ENCODE assay signal across 1 cellular context in genomic region chr6:158003910-158004695, GRCh38.
TF ChIP-seq lines count a peak whose summit lies in the region.

No MANE protein-coding gene starts in this region.

TF ChIP-seq in K562, 482 proteins besides CTCF, POLR2A, EP300 and RAD21 (continued from another document and continues in another):
- TF ChIP-seq AFF1 (IDR thresholded peaks at IDR 0.05; ENCODE audit: low read depth in 1 of 2, partially characterized antibody in 2 of 2) = peak in 1 of 2 experiments; percentile 18
- no peak for TF ChIP-seq ZNF407 (IDR thresholded peaks at IDR 0.05; ENCODE audit: low read depth)
- TF ChIP-seq OTX1 (CRISPR knock-in tag; IDR thresholded peaks at IDR 0.05) = peak; percentile 99
- TF ChIP-seq KLF1 (tag; IDR thresholded peaks at IDR 0.05) = peak; percentile 93
- peak; percentile 76 for TF ChIP-seq NFIX (CRISPR knock-in tag; IDR thresholded peaks at IDR 0.05; ENCODE audit: low read depth)
- peak; percentile 54; the same call in 1 of the 2 replicates for TF ChIP-seq MTA3 (IDR thresholded peaks at IDR 0.05; ENCODE audit: borderline replicate concordance)
- no peak for TF ChIP-seq JUND (IDR thresholded peaks at IDR 0.05; ENCODE audit: borderline replicate concordance, low read depth, low read length)
- peak; percentile 82; the same call in 2 of the 3 replicates for TF ChIP-seq JUND (tag; IDR thresholded peaks at IDR 0.05; ENCODE audit: borderline replicate concordance, low read depth, low read length)
- peak; percentile 75 for TF ChIP-seq ZNF707 (CRISPR knock-in tag; conservative IDR thresholded peaks at IDR 0.05)
- TF ChIP-seq ZNF174 (CRISPR knock-in tag; IDR thresholded peaks at IDR 0.05) = peak; percentile 69; the same call in 1 of the 2 replicates
- TF ChIP-seq MTF1 (CRISPR knock-in tag; IDR thresholded peaks at IDR 0.05; ENCODE audit: borderline replicate concordance) = peak; percentile 87; the same call in 1 of the 2 replicates
- peak; percentile 86 for TF ChIP-seq ETS2 (tag; IDR thresholded peaks at IDR 0.05; ENCODE audit: borderline replicate concordance, poor library complexity, severe bottlenecking)
- TF ChIP-seq GMEB1 (CRISPR knock-in tag; IDR thresholded peaks at IDR 0.05) = peak; percentile 82
- peak; percentile 89; the same call in 1 of the 2 replicates for TF ChIP-seq RFX7 (CRISPR knock-in tag; IDR thresholded peaks at IDR 0.05)
- no peak for TF ChIP-seq NKRF (IDR thresholded peaks at IDR 0.05; ENCODE audit: borderline replicate concordance)
- TF ChIP-seq ZNF311 (CRISPR knock-in tag; IDR thresholded peaks at IDR 0.05) = peak; percentile 98
- peak; percentile 94 for TF ChIP-seq ILK (tag; IDR thresholded peaks at IDR 0.05; ENCODE audit: borderline replicate concordance, low read depth)
- TF ChIP-seq HOMEZ (CRISPR knock-in tag; IDR thresholded peaks at IDR 0.05) = peak; percentile 96
- TF ChIP-seq BACH1 (tag; IDR thresholded peaks at IDR 0.05) = peak; percentile 98
- peak; percentile 97 for TF ChIP-seq ZNF668 (CRISPR knock-in tag; IDR thresholded peaks at IDR 0.05)
- TF ChIP-seq NFE2L1 (tag; IDR thresholded peaks at IDR 0.05; ENCODE audit: borderline replicate concordance, low read depth) = peak; percentile 82
- peak; percentile 80; the same call in 1 of the 2 replicates for TF ChIP-seq SLC30A9 (CRISPR knock-in tag; IDR thresholded peaks at IDR 0.05)
- peak; percentile 94 for TF ChIP-seq ZBTB12 (CRISPR knock-in tag; IDR thresholded peaks at IDR 0.05)
- TF ChIP-seq GTF2A2 (tag; IDR thresholded peaks at IDR 0.05) = peak; percentile 96
- no peak for TF ChIP-seq ILF3 (IDR thresholded peaks at IDR 0.05; ENCODE audit: borderline replicate concordance)
- TF ChIP-seq ZNF133 (CRISPR knock-in tag; IDR thresholded peaks at IDR 0.05) = peak; percentile 97
- TF ChIP-seq HEY1 (CRISPR knock-in tag; IDR thresholded peaks at IDR 0.05; ENCODE audit: borderline replicate concordance) = peak; percentile 88; the same call in 1 of the 2 replicates
- peak; percentile 83 for TF ChIP-seq ZNF398 (CRISPR knock-in tag; IDR thresholded peaks at IDR 0.05)
- TF ChIP-seq REST (CRISPR knock-in tag; IDR thresholded peaks at IDR 0.05; ENCODE audit: low read depth) = peak; percentile 90
- TF ChIP-seq ZNF644 (tag; IDR thresholded peaks at IDR 0.05; ENCODE audit: low read depth) = peak; percentile 99
- no peak for TF ChIP-seq BDP1 (IDR thresholded peaks at IDR 0.05; ENCODE audit: insufficient read depth, insufficient read length)
